In genomic region chr5:156076912-156077311, GRCh38 we compare ENCODE assay signal across 36 cellular contexts.
"Had no signal": no experiment of that assay in that cellular context is flagged by ENCODE, and none has a peak within 500 bp of the region (broad histone marks: within the 10 kb centered on the region; RNA-seq: fewer than 3 reads in every experiment).

No MANE protein-coding gene starts in this region.

- DNase-seq: Karpas-422, Kasumi-1, MG63, MM.1S, MV-4-11, NCI-H1048, NCI-H1092, NCI-H1092 treated with DMSO at 0.1 percent for 48 hours, NCI-H1105, NCI-H1105 treated with DMSO at 0.1 percent for 48 hours, NCI-H1417, NCI-H1417 treated with DMSO at 0.1 percent for 48 hours, NCI-H1436, NCI-H1436 treated with DMSO at 0.1 percent for 48 hours, NCI-H146, NCI-H1694, NCI-H1694 treated with DMSO at 0.1 percent for 48 hours, NCI-H187, NCI-H187 treated with DMSO at 0.1 percent for 48 hours, NCI-H1930, NCI-H2029, NCI-H2029 treated with DMSO at 0.1 percent for 48 hours, NCI-H2081, NCI-H2081 treated with DMSO at 0.1 percent for 48 hours, NCI-H2107, NCI-H2171, NCI-H2171 treated with DMSO at 0.1 percent for 48 hours, NCI-H2227 treated with DMSO at 0.1 percent for 48 hours, NCI-H226, NCI-H345, NCI-H446, NCI-H446 treated with DMSO at 0.1 percent for 48 hours, NCI-H510A, NCI-H510A treated with DMSO at 0.1 percent for 48 hours, NCI-H524, NCI-H524 treated with DMSO at 0.1 percent for 48 hours had no signal

- H3K36me3 ChIP-seq: MG63 had no signal

- H3K4me3 ChIP-seq: MG63 had no signal

- H3K27me3 ChIP-seq: MG63 had no signal
